15 cellular contexts compared by ENCODE assay signal in the genomic region with DNA sequence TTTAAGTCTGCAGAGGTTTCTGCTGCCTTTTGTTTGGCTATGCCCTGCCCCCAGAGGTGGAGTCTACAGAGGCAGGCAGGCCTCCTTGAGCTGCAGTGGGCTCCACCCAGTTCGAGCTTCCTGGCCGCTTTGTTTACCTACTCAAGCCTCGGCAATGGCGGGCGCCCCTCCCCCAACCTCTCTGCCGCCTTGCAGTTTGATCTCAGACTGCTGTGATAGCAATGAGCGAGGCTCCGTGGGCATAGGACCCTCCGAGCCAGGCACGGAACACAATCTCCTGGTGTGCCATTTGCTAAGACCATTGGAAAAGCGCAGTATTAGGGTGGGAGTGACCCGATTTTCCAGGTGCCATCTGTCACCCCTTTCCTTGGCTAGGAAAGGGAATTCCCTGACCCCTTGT. TPM values are rescaled to one million over a fixed set of nuclear protein-coding genes. Genes with fewer than 3 reads are reported as not detected.
"Had no signal": no experiment of that assay in that cellular context is flagged by ENCODE, and none has a peak within 500 bp of the region (broad histone marks: within the 10 kb centered on the region; RNA-seq: fewer than 3 reads in every experiment).

No MANE protein-coding gene starts in this region.

RNA-seq across cellular contexts. Expression of a gene that starts 47.2 kb away (rescaled TPM):
- total RNA-seq: activated B cell treated with CpG ODN at 0.5 μM for 24 hours; activated CD4-positive, alpha-beta memory T cell treated with anti-CD3 and anti-CD28 coated beads for 36 hours; activated CD4-positive, alpha-beta memory T cell treated with anti-CD3 and anti-CD28 coated beads, Interleukin-2, amount 10 ng/mL, durations not matched to agents 7 days and 5 days; activated CD4-positive, alpha-beta T cell treated with anti-CD3 and anti-CD28 coated beads for 36 hours; activated CD4-positive, alpha-beta T cell treated with anti-CD3 and anti-CD28 coated beads, Interleukin-2, amount 10 ng/mL, durations not matched to agents 24 days and 14 days; activated CD4-positive, alpha-beta T cell treated with anti-CD3 and anti-CD28 coated beads, Interleukin-2, amount 10 ng/mL, durations not matched to agents 7 days and 5 days; activated CD8-positive, alpha-beta memory T cell treated with anti-CD3 and anti-CD28 coated beads for 36 hours; activated CD8-positive, alpha-beta memory T cell treated with anti-CD3 and anti-CD28 coated beads, Interleukin-2, amount 10 ng/mL, durations not matched to agents 7 days and 5 days; activated CD8-positive, alpha-beta T cell treated with anti-CD3 and anti-CD28 coated beads for 36 hours; activated CD8-positive, alpha-beta T cell treated with anti-CD3 and anti-CD28 coated beads, Interleukin-2, amount 10 ng/mL, durations not matched to agents 7 days and 5 days; T-cell; T-helper 1 cell treated with Interleukin-12 subunit alpha and Interleukin-12 subunit beta and Interleukin-4 antibody, amounts not matched to agents 30 ng/mL and 1 ng/mL, for 36 hours; T-helper 17 cell; T-helper 2 cell treated with Interferon-gamma antibody and Interleukin-4, amounts not matched to agents 100 ng/mL and 5 ng/mL, for 36 hours; WTC11 had no signal
